In genomic region chr12:39626033-39626814, GRCh38 we compare ENCODE assay signal across 28 cellular contexts. TPM values are rescaled to one million over a fixed set of nuclear protein-coding genes. Genes with fewer than 3 reads are reported as not detected.
DNase-seq lines count a peak whose midpoint lies in the region; ATAC-seq and TF ChIP-seq lines count a peak whose summit lies in the region.
"Had no signal": no experiment of that assay in that cellular context is flagged by ENCODE, and none has a peak within 500 bp of the region (broad histone marks: within the 10 kb centered on the region; RNA-seq: fewer than 3 reads in every experiment).

No MANE protein-coding gene starts in this region.

- intact Hi-C loops in activated CD4-positive, alpha-beta memory T cell treated with anti-CD3 and anti-CD28 coated beads for 36 hours (cut with micrococcal nuclease): loop anchor here (10.0 kb wide), 1 partner anchor 721 kb away; the partner anchor contains the start of gene CPNE8

- H3K4me3 Mint-ChIP-seq in activated CD4-positive, alpha-beta memory T cell treated with anti-CD3 and anti-CD28 coated beads for 36 hours: no peak overlapping the region
- H3K4me3 Mint-ChIP-seq in activated CD4-positive, alpha-beta memory T cell treated with anti-CD3 and anti-CD28 coated beads, Interleukin-2, amount 10 ng/mL, durations not matched to agents 7 days and 5 days: no peak overlapping the region
- no peak overlapping the region for H3K4me3 Mint-ChIP-seq in T-cell
- no peak overlapping the region for H3K4me3 Mint-ChIP-seq in stimulated activated memory B cell treated with anti-CD40 and anti-IgM and Interleukin-4, amounts not matched to agents 10 μg/mL and 1 μg/mL and 100 μg/mL, for 72 hours
- H3K4me3 Mint-ChIP-seq: activated naive CD4-positive, alpha-beta T cell treated with anti-CD3 and anti-CD28 coated beads, Interleukin-2, amount 10 ng/mL, durations not matched to agents 7 days and 5 days; CD4-positive, alpha-beta T cell; natural killer cell had no signal

- H3K4me1 Mint-ChIP-seq in activated CD4-positive, alpha-beta memory T cell treated with anti-CD3 and anti-CD28 coated beads for 36 hours (ENCODE audit: low read depth): peaks cover 56% of the 10 kb centered on the region
- H3K4me1 Mint-ChIP-seq in activated CD4-positive, alpha-beta memory T cell treated with anti-CD3 and anti-CD28 coated beads, Interleukin-2, amount 10 ng/mL, durations not matched to agents 7 days and 5 days: peaks cover 62% of the 10 kb centered on the region
- H3K4me1 Mint-ChIP-seq in T-cell: peaks cover 75 to 76% (median 76%) of the 10 kb centered on the region in 3 donors
- H3K4me1 Mint-ChIP-seq in stimulated activated memory B cell treated with anti-CD40 and anti-IgM and Interleukin-4, amounts not matched to agents 10 μg/mL and 1 μg/mL and 100 μg/mL, for 72 hours: peaks cover 36% of the 10 kb centered on the region

- H3K36me3 ChIP-seq in smooth muscle cell (ENCODE audit: low read depth): no peaks in the 10 kb centered on the region
- H3K36me3 ChIP-seq: HAP-1, lower lobe of right lung, SJSA1, suprapubic skin, upper lobe of right lung had no signal

- TF ChIP-seq CTCF in smooth muscle cell (IDR thresholded peaks at IDR 0.05; ENCODE audit: borderline replicate concordance, insufficient read depth, poor library complexity, severe bottlenecking): no peak

- H3K79me2 ChIP-seq in smooth muscle cell (ENCODE audit: low read depth): no peaks in the 10 kb centered on the region

- no peaks in the 10 kb centered on the region for H3K27me3 ChIP-seq in smooth muscle cell (ENCODE audit: low read depth)
- H3K27me3 ChIP-seq: SJSA1, suprapubic skin, upper lobe of right lung had no signal

- no peaks in the 10 kb centered on the region for H3K4me1 ChIP-seq in smooth muscle cell (ENCODE audit: low read depth)
- H3K4me1 ChIP-seq: HAP-1, lower lobe of right lung, SJSA1, suprapubic skin, upper lobe of right lung had no signal

- CTCF ChIA-PET in activated CD4-positive, alpha-beta memory T cell treated with anti-CD3 and anti-CD28 coated beads for 36 hours (lab: Charles Lee): interaction anchor here (0.9 kb wide), 1 partner anchor 9 kb away, joined by 3 read pairs; no protein-coding TSS in a partner anchor
- CTCF ChIA-PET in activated CD4-positive, alpha-beta memory T cell treated with anti-CD3 and anti-CD28 coated beads, Interleukin-2, amount 10 ng/mL, durations not matched to agents 7 days and 5 days (lab: Charles Lee): no interaction called here
- CTCF ChIA-PET in T-cell (lab: Charles Lee): no interaction called here

- H3K9ac ChIP-seq in smooth muscle cell (ENCODE audit: low read depth): no peak overlapping the region

- no peaks in the 10 kb centered on the region for H3K9me3 ChIP-seq in smooth muscle cell (replicated peaks; ENCODE audit: low read depth)
- H3K9me3 ChIP-seq: HAP-1, lower lobe of right lung, SJSA1, suprapubic skin, upper lobe of right lung had no signal

- ATAC-seq in T-cell (replicated peaks in 1 of 4) (no peak), GM21576 (IDR thresholded peaks at IDR 0.05; ENCODE audit: unreplicated experiment) (no peak)
- no peak for ATAC-seq in stimulated activated memory B cell treated with anti-CD40 and anti-IgM and Interleukin-4, amounts not matched to agents 10 μg/mL and 1 μg/mL and 100 μg/mL, for 72 hours
- ATAC-seq: lower lobe of right lung, natural killer cell, upper lobe of right lung had no signal

- H2AFZ ChIP-seq in smooth muscle cell (ENCODE audit: low read depth): no peak overlapping the region

- no peaks in the 10 kb centered on the region for H3F3A ChIP-seq in smooth muscle cell (ENCODE audit: low read depth)

- DNase-seq in activated CD4-positive, alpha-beta memory T cell treated with anti-CD3 and anti-CD28 coated beads for 36 hours: no peak
- no peak for DNase-seq in activated CD4-positive, alpha-beta memory T cell treated with anti-CD3 and anti-CD28 coated beads, Interleukin-2, amount 10 ng/mL, durations not matched to agents 7 days and 5 days
- DNase-seq in T-cell (no peak), islet precursor cell (peak; percentile 60), smooth muscle cell (lab: John Stamatoyannopoulos, UW; ENCODE audit: unreplicated experiment) (no peak), NCI-H1436 treated with DMSO at 0.1 percent for 48 hours (lab: John Stamatoyannopoulos, UW) (no peak)
- DNase-seq: activated CD8-positive, alpha-beta memory T cell treated with anti-CD3 and anti-CD28 coated beads, Interleukin-2, amount 50 U/mL, for 48 hours; activated naive CD4-positive, alpha-beta T cell treated with anti-CD3 and anti-CD28 coated beads, Interleukin-2, amount 10 ng/mL, durations not matched to agents 7 days and 5 days; anterior cingulate cortex; CD4-positive, alpha-beta T cell; DMS 273 treated with DMSO at 0.1 percent for 48 hours; IMR-90; lower lobe of right lung; natural killer cell; NCI-H187; NCI-H446 treated with DMSO at 0.1 percent for 48 hours; RPMI8226; stimulated activated CD4-positive, alpha-beta T cell treated with anti-CD3 and anti-CD28 coated beads, Interleukin-15, amount 100 ng/mL, for 24 hours; stimulated activated CD4-positive, alpha-beta T cell treated with anti-CD3 and anti-CD28 coated beads, Interleukin-4, amount 100 ng/mL, for 4 hours; T1000; upper lobe of right lung had no signal

- H3K27ac ChIP-seq in smooth muscle cell (ENCODE audit: low read depth): no peak overlapping the region
- H3K27ac ChIP-seq: lower lobe of right lung, SJSA1, suprapubic skin, upper lobe of right lung had no signal

- no peaks in the 10 kb centered on the region for H4K20me1 ChIP-seq in smooth muscle cell (ENCODE audit: low read depth)

- peak overlapping the region; percentile 46 for H3K27ac Mint-ChIP-seq in activated CD4-positive, alpha-beta memory T cell treated with anti-CD3 and anti-CD28 coated beads for 36 hours
- H3K27ac Mint-ChIP-seq in activated CD4-positive, alpha-beta memory T cell treated with anti-CD3 and anti-CD28 coated beads, Interleukin-2, amount 10 ng/mL, durations not matched to agents 7 days and 5 days: no peak overlapping the region
- peak overlapping the region; percentile 4 to 44 for H3K27ac Mint-ChIP-seq in T-cell
- peak overlapping the region; percentile 50 for H3K27ac Mint-ChIP-seq in stimulated activated memory B cell treated with anti-CD40 and anti-IgM and Interleukin-4, amounts not matched to agents 10 μg/mL and 1 μg/mL and 100 μg/mL, for 72 hours
- H3K27ac Mint-ChIP-seq: activated naive CD4-positive, alpha-beta T cell treated with anti-CD3 and anti-CD28 coated beads, Interleukin-2, amount 10 ng/mL, durations not matched to agents 7 days and 5 days; CD4-positive, alpha-beta T cell; natural killer cell had no signal

- no peak overlapping the region for H3K4me3 ChIP-seq in smooth muscle cell
- H3K4me3 ChIP-seq: HAP-1, lower lobe of right lung, SJSA1, suprapubic skin, upper lobe of right lung had no signal

- 85% methylated on average over 20 of the region's 20 CpGs for WGBS in smooth muscle cell (ENCODE audit: low lambda C conversion rate)

- H3K4me2 ChIP-seq in smooth muscle cell: no peak overlapping the region

- no peaks in the 10 kb centered on the region for H3K9me3 Mint-ChIP-seq in activated CD4-positive, alpha-beta memory T cell treated with anti-CD3 and anti-CD28 coated beads for 36 hours
- H3K9me3 Mint-ChIP-seq in activated CD4-positive, alpha-beta memory T cell treated with anti-CD3 and anti-CD28 coated beads, Interleukin-2, amount 10 ng/mL, durations not matched to agents 7 days and 5 days: no peaks in the 10 kb centered on the region
- no peaks in the 10 kb centered on the region for H3K9me3 Mint-ChIP-seq in T-cell
- H3K9me3 Mint-ChIP-seq in stimulated activated memory B cell treated with anti-CD40 and anti-IgM and Interleukin-4, amounts not matched to agents 10 μg/mL and 1 μg/mL and 100 μg/mL, for 72 hours: no peaks in the 10 kb centered on the region
- H3K9me3 Mint-ChIP-seq: CD4-positive, alpha-beta T cell; natural killer cell had no signal

- H3K36me3 Mint-ChIP-seq in activated CD4-positive, alpha-beta memory T cell treated with anti-CD3 and anti-CD28 coated beads for 36 hours: peaks cover 2% of the 10 kb centered on the region
- peaks cover 21% of the 10 kb centered on the region for H3K36me3 Mint-ChIP-seq in activated CD4-positive, alpha-beta memory T cell treated with anti-CD3 and anti-CD28 coated beads, Interleukin-2, amount 10 ng/mL, durations not matched to agents 7 days and 5 days (ENCODE audit: low read depth)
- peaks cover 7% of the 10 kb centered on the region for H3K36me3 Mint-ChIP-seq in T-cell
- no peaks in the 10 kb centered on the region for H3K36me3 Mint-ChIP-seq in stimulated activated memory B cell treated with anti-CD40 and anti-IgM and Interleukin-4, amounts not matched to agents 10 μg/mL and 1 μg/mL and 100 μg/mL, for 72 hours
- H3K36me3 Mint-ChIP-seq: natural killer cell had no signal

- POLR2A ChIA-PET in activated CD4-positive, alpha-beta memory T cell treated with anti-CD3 and anti-CD28 coated beads for 36 hours (lab: Charles Lee): no interaction called here
- POLR2A ChIA-PET in activated CD4-positive, alpha-beta memory T cell treated with anti-CD3 and anti-CD28 coated beads, Interleukin-2, amount 10 ng/mL, durations not matched to agents 7 days and 5 days (lab: Charles Lee): no interaction called here
- POLR2A ChIA-PET in T-cell (lab: Charles Lee): no interaction called here

- H3K27me3 Mint-ChIP-seq in activated CD4-positive, alpha-beta memory T cell treated with anti-CD3 and anti-CD28 coated beads for 36 hours: no peaks in the 10 kb centered on the region
- H3K27me3 Mint-ChIP-seq in activated CD4-positive, alpha-beta memory T cell treated with anti-CD3 and anti-CD28 coated beads, Interleukin-2, amount 10 ng/mL, durations not matched to agents 7 days and 5 days: no peaks in the 10 kb centered on the region
- no peaks in the 10 kb centered on the region for H3K27me3 Mint-ChIP-seq in T-cell
- no peaks in the 10 kb centered on the region for H3K27me3 Mint-ChIP-seq in stimulated activated memory B cell treated with anti-CD40 and anti-IgM and Interleukin-4, amounts not matched to agents 10 μg/mL and 1 μg/mL and 100 μg/mL, for 72 hours
- H3K27me3 Mint-ChIP-seq: activated naive CD4-positive, alpha-beta T cell treated with anti-CD3 and anti-CD28 coated beads, Interleukin-2, amount 10 ng/mL, durations not matched to agents 7 days and 5 days; CD4-positive, alpha-beta T cell had no signal

RNA-seq across cellular contexts. Expression of gene ABCD2, which starts 6.6 kb away (rescaled TPM):
- total RNA-seq in activated CD4-positive, alpha-beta memory T cell treated with anti-CD3 and anti-CD28 coated beads for 36 hours: 1 to 10 TPM; 4.8 to 5.0 TPM
- total RNA-seq in activated CD4-positive, alpha-beta memory T cell treated with anti-CD3 and anti-CD28 coated beads, Interleukin-2, amount 10 ng/mL, durations not matched to agents 7 days and 5 days: 10 to 100 TPM; 19.6 TPM
- total RNA-seq in T-cell (10 to 100 TPM; 10.9 to 16.8 (median 14.7) TPM), smooth muscle cell (0.04 TPM in 1 of 2 replicates, not detected in the other)
- not detected in 2 replicates for polyA plus RNA-seq in smooth muscle cell
- total RNA-seq: bronchial epithelial cell, endothelial cell of umbilical vein, IMR-90, SJSA1 had no signal
- polyA plus RNA-seq: endothelial cell of umbilical vein, IMR-90 had no signal
